Comparison of ENCODE assay signal across 8 cellular contexts in genomic region chr17:2094891-2095535, GRCh38. TPM values are rescaled to one million over a fixed set of nuclear protein-coding genes. Genes with fewer than 3 reads are reported as not detected.
DNase-seq lines count a peak whose midpoint lies in the region; ATAC-seq and TF ChIP-seq lines count a peak whose summit lies in the region.

No MANE protein-coding gene starts in this region.

- TF ChIP-seq POLR2A in lower leg skin (IDR thresholded peaks at IDR 0.05), result no peak

- peak; percentile 68 for TF ChIP-seq CTCF in AG09319 (IDR thresholded peaks at IDR 0.05; ENCODE audit: low read depth, low read length)
- TF ChIP-seq CTCF in LNCAP (IDR thresholded peaks at IDR 0.05), result peak; percentile 91
- peak in 1 of 3 donors; percentile 61 for TF ChIP-seq CTCF in lower leg skin (IDR thresholded peaks at IDR 0.05)

- H3K4me3 ChIP-seq in lower leg skin (ENCODE audit: low read depth, poor library complexity, severe bottlenecking), result no peak overlapping the region

- ATAC-seq in HG03045 (IDR thresholded peaks at IDR 0.05; ENCODE audit: unreplicated experiment) (no peak), HG03378 (IDR thresholded peaks at IDR 0.05; ENCODE audit: unreplicated experiment) (no peak), GM21381 (IDR thresholded peaks at IDR 0.05; ENCODE audit: unreplicated experiment) (no peak)

- no peak for DNase-seq in AG09319 (ENCODE audit: extremely low read depth, low read depth)
- DNase-seq in cerebellum (ENCODE audit: low spot score), result peak; percentile 63
- peak; percentile 56 to 93 for DNase-seq in lower leg skin (ENCODE audit: low spot score in 2 of 2)
- no peak for DNase-seq in SHP77 (lab: John Stamatoyannopoulos, UW)

- 47 to 49% methylated on average over 12 of the region's 12 CpGs for WGBS in lower leg skin, 2 donors

- intact Hi-C loops in lower leg skin (cut with DNase I; ENCODE audit: low total_unique reads), result loop anchor here (5.0 kb wide), 1 partner anchor 427 kb away; no protein-coding TSS in a partner anchor

RNA-seq across cellular contexts. Expression of gene HIC1, which starts 40.1 kb away (rescaled TPM):
- total RNA-seq in cerebellum (9.1 TPM), lower leg skin (10 to 100 TPM in 1 of 4 donors, 1 to 10 TPM in 3; 2.4 to 14.2 (median 5.3) TPM)

RNA-seq across cellular contexts. Expression of gene OVCA2, which starts 53.2 kb away (rescaled TPM):
- total RNA-seq in cerebellum, result 9.4 TPM
- 10 to 100 TPM; 34.2 to 51.5 (median 40.3) TPM for total RNA-seq in lower leg skin

Comparison
In these comparisons a context has a peak if more than half of its experiments do, and no peak if none do; other contexts are left out.
1. DNase-seq: peak in cerebellum (single experiment) and lower leg skin (2 of 2); none in AG09319 (single experiment) and SHP77 (0 of 2).